In genomic region chr19:33796164-33797100, GRCh38 we compare ENCODE assay signal across 8 cellular contexts. TPM values are rescaled to one million over a fixed set of nuclear protein-coding genes. Genes with fewer than 3 reads are reported as not detected.
DNase-seq lines count a peak whose midpoint lies in the region; ATAC-seq and TF ChIP-seq lines count a peak whose summit lies in the region.

KCTD15 (plus strand) TSS chr19:33796870; CDS start chr19:33800455, 3,585 bp downstream.

- H3K27me3 ChIP-seq in esophagus (ENCODE audit: control insufficient read depth in 1 of 2, insufficient read depth in 2 of 2, low read length in 2 of 2) (no peaks in the 10 kb centered on the region), mucosa of stomach (ENCODE audit: control insufficient read depth, insufficient read depth, low read length) (no peaks in the 10 kb centered on the region), tibial nerve (no peaks in the 10 kb centered on the region)

- no peaks in the 10 kb centered on the region for H3K9me3 Mint-ChIP-seq in activated CD8-positive, alpha-beta T cell treated with anti-CD3 and anti-CD28 coated beads for 36 hours

- CTCF ChIA-PET in activated CD8-positive, alpha-beta T cell treated with anti-CD3 and anti-CD28 coated beads for 36 hours (lab: Charles Lee): interaction anchor here (1.1 to 2.3 kb wide), 3 partner anchors 19 to 300 kb away, joined by 3 to 18 read pairs (median 5); no protein-coding TSS in a partner anchor

- peak within 1 kb of the TSS; percentile 61 for H3K27ac Mint-ChIP-seq in activated CD8-positive, alpha-beta T cell treated with anti-CD3 and anti-CD28 coated beads for 36 hours

- H3K27ac ChIP-seq in esophagus (ENCODE audit: low read depth in 2 of 2, low read length in 1 of 2) (peak within 1 kb of the TSS; percentile 91 to 96), tibial nerve (peak within 1 kb of the TSS; percentile 86 to 97 (median 91))

- no peak for TF ChIP-seq POLR2A in tibial nerve (IDR thresholded peaks at IDR 0.05)

- H3K4me1 ChIP-seq in esophagus (ENCODE audit: control insufficient read depth in 2 of 2, insufficient read depth in 2 of 2, low read length in 1 of 2) (peaks cover 0 to 6% of the 10 kb centered on the region in 2 donors), mucosa of stomach (ENCODE audit: control insufficient read depth, insufficient read depth, low read length) (peaks cover 9% of the 10 kb centered on the region), tibial nerve (peaks cover 0 to 36% (median 8%) of the 10 kb centered on the region in 4 donors)

- peak; percentile 43 for ATAC-seq in activated CD8-positive, alpha-beta T cell treated with anti-CD3 and anti-CD28 coated beads for 36 hours
- ATAC-seq in GM18867 (IDR thresholded peaks at IDR 0.05; ENCODE audit: unreplicated experiment): no peak

- peaks cover 36% of the 10 kb centered on the region for H3K27me3 Mint-ChIP-seq in activated CD8-positive, alpha-beta T cell treated with anti-CD3 and anti-CD28 coated beads for 36 hours

- DNase-seq in CMK (ENCODE audit: low read depth): peak; percentile 39
- DNase-seq in KG1 (lab: John Stamatoyannopoulos, UW): peak; percentile 21
- DNase-seq in activated CD8-positive, alpha-beta T cell treated with anti-CD3 and anti-CD28 coated beads for 36 hours: peak; percentile 69
- DNase-seq in tibial nerve (ENCODE audit: low spot score in 2 of 2): no peak
- no peak for DNase-seq in AG08395 (ENCODE audit: low spot score)

- no peaks in the 10 kb centered on the region for H3K4me1 Mint-ChIP-seq in activated CD8-positive, alpha-beta T cell treated with anti-CD3 and anti-CD28 coated beads for 36 hours (ENCODE audit: low read depth)

- peak within 1 kb of the TSS; percentile 73 for H3K9ac ChIP-seq in mucosa of stomach (ENCODE audit: low read length)

- POLR2A ChIA-PET in activated CD8-positive, alpha-beta T cell treated with anti-CD3 and anti-CD28 coated beads for 36 hours (lab: Charles Lee): interaction anchor here (1.0 kb wide), 2 partner anchors 275 to 620 kb away, joined by 3 read pairs; partner anchors contain the start of gene PEPD

- H3K9me3 ChIP-seq in esophagus (ENCODE audit: control insufficient read depth in 2 of 2, insufficient read depth in 1 of 2, low read depth in 1 of 2, low read length in 1 of 2) (no peaks in the 10 kb centered on the region), mucosa of stomach (ENCODE audit: control insufficient read depth, low read length) (no peaks in the 10 kb centered on the region), tibial nerve (no peaks in the 10 kb centered on the region)

- peak within 1 kb of the TSS; percentile 69 to 70 for H3K4me3 ChIP-seq in esophagus (ENCODE audit: low read depth in 1 of 2, low read length in 2 of 2)
- peak within 1 kb of the TSS; percentile 50 for H3K4me3 ChIP-seq in mucosa of stomach (ENCODE audit: low read length)
- peak within 1 kb of the TSS; percentile 74 to 91 (median 80) for H3K4me3 ChIP-seq in tibial nerve

- no peaks in the 10 kb centered on the region for H3K36me3 Mint-ChIP-seq in activated CD8-positive, alpha-beta T cell treated with anti-CD3 and anti-CD28 coated beads for 36 hours (ENCODE audit: low read depth)

- TF ChIP-seq EP300 in tibial nerve (IDR thresholded peaks at IDR 0.05): no peak

- peak within 1 kb of the TSS; percentile 74 for H3K4me3 Mint-ChIP-seq in activated CD8-positive, alpha-beta T cell treated with anti-CD3 and anti-CD28 coated beads for 36 hours

- peaks cover 4 to 5% of the 10 kb centered on the region in 2 donors for H3K36me3 ChIP-seq in esophagus (ENCODE audit: control insufficient read depth in 2 of 2, insufficient read depth in 2 of 2, low read length in 1 of 2)
- H3K36me3 ChIP-seq in mucosa of stomach (ENCODE audit: control insufficient read depth, insufficient read depth, low read length): no peaks in the 10 kb centered on the region
- H3K36me3 ChIP-seq in tibial nerve: peaks cover 0 to 6% (median 0%) of the 10 kb centered on the region in 3 donors

- 1% methylated on average over 78 to 108 of the region's 125 CpGs for WGBS in esophagus, 2 donors
- WGBS in tibial nerve, 2 donors: 0% methylated on average over 28 to 102 of the region's 125 CpGs

- TF ChIP-seq CTCF in activated CD8-positive, alpha-beta T cell treated with anti-CD3 and anti-CD28 coated beads for 36 hours (IDR thresholded peaks at IDR 0.05): no peak
- TF ChIP-seq CTCF in tibial nerve (IDR thresholded peaks at IDR 0.05): no peak

- intact Hi-C loops in activated CD8-positive, alpha-beta T cell treated with anti-CD3 and anti-CD28 coated beads for 36 hours (cut with micrococcal nuclease): no loop called here

RNA-seq across cellular contexts. Expression of gene KCTD15, which starts in this region (rescaled TPM):
- total RNA-seq in activated CD8-positive, alpha-beta T cell treated with anti-CD3 and anti-CD28 coated beads for 36 hours: 1 to 10 TPM; 8.3 to 8.8 TPM
- 10 to 100 TPM; 23.8 to 33.1 TPM for polyA plus RNA-seq in esophagus
- total RNA-seq in tibial nerve: 10 to 100 TPM in 3 of 4 donors, 1 to 10 TPM in 1; 6.7 to 51.0 (median 22.1) TPM

Comparison
In these comparisons a context has a peak if more than half of its experiments do, and no peak if none do; other contexts are left out.
1. DNase-seq: peak in CMK (single experiment), KG1 (single experiment) and activated CD8-positive, alpha-beta T cell treated with anti-CD3 and anti-CD28 coated beads for 36 hours (single experiment); none in tibial nerve (0 of 2) and AG08395 (single experiment).
2. Peak in every context shown above with its lines, with median percentiles within 50 percentile points of each other: H3K4me3 ChIP-seq.